In the genomic region with DNA sequence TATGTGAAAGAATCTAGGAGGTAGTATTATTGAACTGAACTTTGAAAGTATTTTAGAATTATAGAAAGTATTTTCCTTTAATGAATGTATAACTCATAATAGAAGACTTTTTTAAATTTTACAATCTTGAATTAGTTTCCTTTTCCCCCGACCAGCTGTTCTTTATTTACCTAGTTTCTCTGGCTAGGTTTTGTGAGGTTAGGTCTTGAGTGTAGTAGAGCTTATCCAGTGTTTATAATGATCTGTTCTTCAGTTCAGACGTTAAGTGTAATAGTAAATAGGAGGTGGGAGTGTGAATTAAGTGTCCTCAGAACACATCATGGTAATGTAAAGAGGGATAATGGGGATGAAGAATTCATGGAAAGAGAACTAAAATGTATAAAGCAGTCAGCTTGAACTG, we compare ENCODE assay signal across 18 cellular contexts.
"Had no signal": no experiment of that assay in that cellular context is flagged by ENCODE, and none has a peak within 500 bp of the region (broad histone marks: within the 10 kb centered on the region; RNA-seq: fewer than 3 reads in every experiment).

No MANE protein-coding gene starts in this region.

- DNase-seq: activated CD4-positive, alpha-beta T cell treated with anti-CD3 and anti-CD28 coated beads for 4 hours; activated CD8-positive, alpha-beta memory T cell treated with anti-CD3 and anti-CD28 coated beads, Interleukin-2, amount 50 U/mL, for 4 hours; activated CD8-positive, alpha-beta T cell treated with anti-CD3 and anti-CD28 coated beads for 36 hours; activated gamma-delta T cell treated with Interleukin-2 at 50 U/mL for 16 hours; activated naive CD4-positive, alpha-beta T cell treated with anti-CD3 and anti-CD28 coated beads, Interleukin-2, amount 10 ng/mL, durations not matched to agents 7 days and 5 days; activated naive CD8-positive, alpha-beta T cell treated with anti-CD3 and anti-CD28 coated beads for 36 hours; activated T-cell treated with anti-CD3 and anti-CD28 coated beads, Interleukin-2, amount 50 U/mL, for 72 hours; brain microvascular endothelial cell; Kasumi-1; NCI-H1930; NCI-H446; NCI-H526; NCI-H82; PC-3; SHP77 treated with DMSO at 0.1 percent for 48 hours had no signal

- H3K4me3 ChIP-seq: cardiac muscle cell had no signal

- ATAC-seq: activated CD4-positive, CD25-positive, alpha-beta regulatory T cell treated with anti-CD3 and anti-CD28 coated beads, Interleukin-2, amount 50 U/mL, for 24 hours; activated CD8-positive, alpha-beta T cell treated with anti-CD3 and anti-CD28 coated beads for 36 hours; activated T-cell treated with anti-CD3 and anti-CD28 coated beads, Interleukin-2, amount 50 U/mL, for 72 hours; PC-3 had no signal

- H3K27ac ChIP-seq: brain microvascular endothelial cell, cardiac muscle cell had no signal

- H3K36me3 ChIP-seq: brain microvascular endothelial cell, cardiac muscle cell had no signal

- H3K27me3 ChIP-seq: brain microvascular endothelial cell, cardiac muscle cell had no signal

- FAIRE-seq: RCC 7860 had no signal
